In the genomic region with DNA sequence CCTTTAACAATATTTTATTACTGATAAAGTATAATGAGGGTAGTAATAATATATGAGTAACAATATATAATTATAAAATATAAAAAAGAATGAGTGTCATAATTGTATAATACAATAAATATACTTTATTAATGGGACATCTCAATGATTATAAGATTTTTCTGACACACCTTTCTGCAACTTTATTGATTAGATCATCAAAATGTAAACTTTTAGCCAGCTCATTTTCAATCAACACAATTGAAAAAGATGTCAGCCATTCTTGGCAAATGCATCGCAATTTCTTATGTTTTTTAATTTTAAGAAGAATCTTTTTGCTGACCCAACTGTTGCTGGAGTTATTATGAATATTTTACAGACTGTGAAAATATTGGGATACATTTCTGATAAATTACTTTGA, we compare ENCODE assay signal across 36 cellular contexts.
"Had no signal": no experiment of that assay in that cellular context is flagged by ENCODE, and none has a peak within 500 bp of the region (broad histone marks: within the 10 kb centered on the region; RNA-seq: fewer than 3 reads in every experiment).

No MANE protein-coding gene starts in this region.

- H3K4me2 ChIP-seq: KMS-11 had no signal

- H3K27ac ChIP-seq: KMS-11 had no signal

- H3K9me3 ChIP-seq: MG63 had no signal

- H3K9ac ChIP-seq: KMS-11 had no signal

- H3K4me3 ChIP-seq: MG63 had no signal

- H3K27me3 ChIP-seq: MG63 had no signal

- H3K36me3 ChIP-seq: MG63 had no signal

- DNase-seq: Karpas-422, Kasumi-1, MG63, MM.1S, MV-4-11, NCI-H1048, NCI-H1092, NCI-H1092 treated with DMSO at 0.1 percent for 48 hours, NCI-H1105, NCI-H1105 treated with DMSO at 0.1 percent for 48 hours, NCI-H1417, NCI-H1417 treated with DMSO at 0.1 percent for 48 hours, NCI-H1436, NCI-H1436 treated with DMSO at 0.1 percent for 48 hours, NCI-H146, NCI-H1694, NCI-H1694 treated with DMSO at 0.1 percent for 48 hours, NCI-H187, NCI-H187 treated with DMSO at 0.1 percent for 48 hours, NCI-H1930, NCI-H2029, NCI-H2029 treated with DMSO at 0.1 percent for 48 hours, NCI-H2081, NCI-H2081 treated with DMSO at 0.1 percent for 48 hours, NCI-H2107, NCI-H2171, NCI-H2171 treated with DMSO at 0.1 percent for 48 hours, NCI-H2227 treated with DMSO at 0.1 percent for 48 hours, NCI-H226, NCI-H345, NCI-H446, NCI-H446 treated with DMSO at 0.1 percent for 48 hours, NCI-H510A, NCI-H510A treated with DMSO at 0.1 percent for 48 hours, NCI-H524 had no signal
